8 cellular contexts compared by ENCODE assay signal in genomic region chr16:10941127-10941933, GRCh38.
A peak's percentile ranks its signal among the peaks of the same experiment; 100 is the strongest.
DNase-seq lines count a peak whose midpoint lies in the region; ATAC-seq and TF ChIP-seq lines count a peak whose summit lies in the region.

No MANE protein-coding gene starts in this region.

- peaks cover 84% of the 10 kb centered on the region for H3K4me1 Mint-ChIP-seq in dendritic cell treated with granulocyte-macrophage colony-stimulating factor and Interleukin-4, amounts not matched to agents 40 ng/mL and 50 ng/mL, for 4 days (ENCODE audit: low read depth)
- H3K4me1 Mint-ChIP-seq in nephron, result peaks cover 63% of the 10 kb centered on the region

- ATAC-seq in GM21619 (IDR thresholded peaks at IDR 0.05; ENCODE audit: unreplicated experiment), result no peak

- intact Hi-C loops in dendritic cell treated with granulocyte-macrophage colony-stimulating factor and Interleukin-4, amounts not matched to agents 40 ng/mL and 50 ng/mL, for 4 days (cut with micrococcal nuclease), result no loop called here

- H3K9me3 Mint-ChIP-seq in dendritic cell treated with granulocyte-macrophage colony-stimulating factor and Interleukin-4, amounts not matched to agents 40 ng/mL and 50 ng/mL, for 4 days, result no peaks in the 10 kb centered on the region
- no peaks in the 10 kb centered on the region for H3K9me3 Mint-ChIP-seq in nephron

- DNase-seq in GM12864 (ENCODE audit: low read depth) (no peak), NCI-H146 (lab: John Stamatoyannopoulos, UW) (peak; percentile 22), SHP77 treated with DMSO at 0.1 percent for 48 hours (lab: John Stamatoyannopoulos, UW) (no peak), kidney glomerular epithelial cell (lab: John Stamatoyannopoulos, UW) (no peak), middle frontal gyrus (ENCODE audit: extremely low spot score, low spot score) (no peak)

- peaks cover 58% of the 10 kb centered on the region for H3K36me3 Mint-ChIP-seq in dendritic cell treated with granulocyte-macrophage colony-stimulating factor and Interleukin-4, amounts not matched to agents 40 ng/mL and 50 ng/mL, for 4 days (ENCODE audit: low read depth)
- peaks cover 13% of the 10 kb centered on the region for H3K36me3 Mint-ChIP-seq in nephron (ENCODE audit: low read depth)

- peak overlapping the region; percentile 75 for H3K4me3 Mint-ChIP-seq in dendritic cell treated with granulocyte-macrophage colony-stimulating factor and Interleukin-4, amounts not matched to agents 40 ng/mL and 50 ng/mL, for 4 days
- H3K4me3 Mint-ChIP-seq in nephron, result peak overlapping the region; percentile 95 to 98 (median 97)

- H3K27ac Mint-ChIP-seq in dendritic cell treated with granulocyte-macrophage colony-stimulating factor and Interleukin-4, amounts not matched to agents 40 ng/mL and 50 ng/mL, for 4 days, result peak overlapping the region; percentile 60
- peak overlapping the region; percentile 7 to 85 (median 51) for H3K27ac Mint-ChIP-seq in nephron

- no peak for TF ChIP-seq CTCF in GM12864 (IDR thresholded peaks at IDR 0.05; ENCODE audit: low read depth, low read length, missing control alignments)
- TF ChIP-seq CTCF in nephron (IDR thresholded peaks at IDR 0.05; ENCODE audit: unreplicated experiment in 3 of 3), result no peak

- no peaks in the 10 kb centered on the region for H3K27me3 Mint-ChIP-seq in dendritic cell treated with granulocyte-macrophage colony-stimulating factor and Interleukin-4, amounts not matched to agents 40 ng/mL and 50 ng/mL, for 4 days
- H3K27me3 Mint-ChIP-seq in nephron (ENCODE audit: low read depth), result no peaks in the 10 kb centered on the region

- H3K4me3 ChIP-seq in GM12864 (ENCODE audit: low read depth, low read length), result peak overlapping the region; percentile 88
